Comparison of ENCODE assay signal across 2 cellular contexts in genomic region chr2:100362269-100362668, GRCh38. TPM values are rescaled to one million over a fixed set of nuclear protein-coding genes. Genes with fewer than 3 reads are reported as not detected.
"Had no signal": no experiment of that assay in that cellular context is flagged by ENCODE, and none has a peak within 500 bp of the region (broad histone marks: within the 10 kb centered on the region; RNA-seq: fewer than 3 reads in every experiment).

No MANE protein-coding gene starts in this region.

RNA-seq across cellular contexts. Expression of gene LONRF2, which starts 40.0 kb away (rescaled TPM):
- total RNA-seq: LHCN-M2 had no signal

RNA-seq across cellular contexts. Expression of gene CHST10, which starts 55.2 kb away (rescaled TPM):
- total RNA-seq: HT-29 had no signal
